ENCODE assay signal across 9 cellular contexts in genomic region chr12:107667464-107667863, GRCh38.
"Had no signal": no experiment of that assay in that cellular context is flagged by ENCODE, and none has a peak within 500 bp of the region (broad histone marks: within the 10 kb centered on the region; RNA-seq: fewer than 3 reads in every experiment).

No MANE protein-coding gene starts in this region.

- ATAC-seq: GM23338, HepG2 had no signal

- DNase-seq: H9, HCEC 1CT, HFFc6, KG1 had no signal

- H3K4me3 ChIP-seq: GM23338 had no signal

- H3K27ac ChIP-seq: HL-60 had no signal

- H3K27ac Mint-ChIP-seq: GM23338, HFFc6 had no signal

- H3K4me3 Mint-ChIP-seq: GM23338, H9, HFFc6, IgD-negative memory B cell had no signal

- H3K4me2 ChIP-seq: GM23338 had no signal

- H3K9me3 Mint-ChIP-seq: GM23338, H9, HFFc6, IgD-negative memory B cell had no signal

- FAIRE-seq: H54, HepG2 had no signal
